1 cellular context compared by ENCODE assay signal in genomic region chr2:238263204-238264071, GRCh38.
A peak's percentile ranks its signal among the peaks of the same experiment; 100 is the strongest.
TF ChIP-seq lines count a peak whose summit lies in the region.

No MANE protein-coding gene starts in this region.

TF ChIP-seq in HepG2, 621 proteins besides CTCF, POLR2A, EP300 and RAD21 (continued from another document and continues in another):
- TF ChIP-seq, protein P1, sequence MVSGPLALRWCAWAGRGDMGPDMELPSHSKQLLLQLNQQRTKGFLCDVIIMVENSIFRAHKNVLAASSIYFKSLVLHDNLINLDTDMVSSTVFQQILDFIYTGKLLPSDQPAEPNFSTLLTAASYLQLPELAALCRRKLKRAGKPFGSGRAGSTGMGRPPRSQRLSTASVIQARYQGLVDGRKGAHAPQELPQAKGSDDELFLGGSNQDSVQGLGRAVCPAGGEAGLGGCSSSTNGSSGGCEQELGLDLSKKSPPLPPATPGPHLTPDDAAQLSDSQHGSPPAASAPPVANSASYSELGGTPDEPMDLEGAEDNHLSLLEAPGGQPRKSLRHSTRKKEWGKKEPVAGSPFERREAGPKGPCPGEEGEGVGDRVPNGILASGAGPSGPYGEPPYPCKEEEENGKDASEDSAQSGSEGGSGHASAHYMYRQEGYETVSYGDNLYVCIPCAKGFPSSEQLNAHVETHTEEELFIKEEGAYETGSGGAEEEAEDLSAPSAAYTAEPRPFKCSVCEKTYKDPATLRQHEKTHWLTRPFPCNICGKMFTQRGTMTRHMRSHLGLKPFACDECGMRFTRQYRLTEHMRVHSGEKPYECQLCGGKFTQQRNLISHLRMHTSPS (CRISPR knock-in tag; IDR thresholded peaks at IDR 0.05; ENCODE audit: low read depth) = no peak
- TF ChIP-seq ARID4A (CRISPR knock-in tag; IDR thresholded peaks at IDR 0.05; ENCODE audit: borderline replicate concordance) (peak; percentile 58; the same call in 1 of the 2 replicates), IKZF5 (CRISPR knock-in tag; IDR thresholded peaks at IDR 0.05) (peak; percentile 35; the same call in 1 of the 2 replicates), ZNF205 (CRISPR knock-in tag; IDR thresholded peaks at IDR 0.05) (peak; percentile 64; the same call in 1 of the 2 replicates), SIX4 (CRISPR knock-in tag; IDR thresholded peaks at IDR 0.05) (no peak), ZBTB7A (CRISPR knock-in tag; IDR thresholded peaks at IDR 0.05) (no peak), ZNF431 (CRISPR knock-in tag; IDR thresholded peaks at IDR 0.05; ENCODE audit: borderline replicate concordance, low read depth) (no peak), RFXANK (CRISPR knock-in tag; IDR thresholded peaks at IDR 0.05) (no peak), ZNF136 (CRISPR knock-in tag; IDR thresholded peaks at IDR 0.05; ENCODE audit: low read depth) (no peak), KAT7 (CRISPR knock-in tag; IDR thresholded peaks at IDR 0.05; ENCODE audit: borderline replicate concordance) (no peak), ZMAT3 (CRISPR knock-in tag; conservative IDR thresholded peaks at IDR 0.05) (0 out of 2 replicates have a peak, but pooled peaks have one; percentile 75), CENPT (CRISPR knock-in tag; IDR thresholded peaks at IDR 0.05; ENCODE audit: low read depth) (no peak), RFX3 (CRISPR knock-in tag; IDR thresholded peaks at IDR 0.05) (no peak), ZNF790 (CRISPR knock-in tag; IDR thresholded peaks at IDR 0.05; ENCODE audit: borderline replicate concordance) (no peak), NR2F2 (IDR thresholded peaks at IDR 0.05; ENCODE audit: borderline replicate concordance, low read depth) (0 out of 2 replicates have a peak, but pooled peaks have one; percentile 11), SP4 (CRISPR knock-in tag; IDR thresholded peaks at IDR 0.05) (no peak), SMARCE1 (IDR thresholded peaks at IDR 0.05; ENCODE audit: borderline replicate concordance) (no peak), ZSCAN12 (CRISPR knock-in tag; IDR thresholded peaks at IDR 0.05) (peak; percentile 28; the same call in 1 of the 2 replicates), ZNF703 (CRISPR knock-in tag; IDR thresholded peaks at IDR 0.05; ENCODE audit: borderline replicate concordance) (no peak), ZNF496 (CRISPR knock-in tag; IDR thresholded peaks at IDR 0.05; ENCODE audit: insufficient replicate concordance) (no peak), ASH2L (IDR thresholded peaks at IDR 0.05; ENCODE audit: insufficient read length, low read depth, low read length) (peak; percentile 100), ZNF800 (CRISPR knock-in tag; IDR thresholded peaks at IDR 0.05) (peak; percentile 86), ZNF773 (CRISPR knock-in tag; IDR thresholded peaks at IDR 0.05; ENCODE audit: borderline replicate concordance) (no peak), RBAK (CRISPR knock-in tag; IDR thresholded peaks at IDR 0.05) (no peak), SALL2 (CRISPR knock-in tag; IDR thresholded peaks at IDR 0.05) (0 out of 2 replicates have a peak, but pooled peaks have one; percentile 70), ARNTL (CRISPR knock-in tag; IDR thresholded peaks at IDR 0.05) (peak; percentile 80), GATAD1 (CRISPR knock-in tag; IDR thresholded peaks at IDR 0.05) (no peak), ATF2 (CRISPR knock-in tag; IDR thresholded peaks at IDR 0.05) (peak; percentile 66; the same call in 1 of the 2 replicates), KLF15 (CRISPR knock-in tag; IDR thresholded peaks at IDR 0.05; ENCODE audit: borderline replicate concordance) (no peak), ZNF451 (CRISPR knock-in tag; IDR thresholded peaks at IDR 0.05) (0 out of 2 replicates have a peak, but pooled peaks have one; percentile 36), ZNF10 (CRISPR knock-in tag; IDR thresholded peaks at IDR 0.05; ENCODE audit: borderline replicate concordance, low read depth) (no peak), ZNF33B (CRISPR knock-in tag; IDR thresholded peaks at IDR 0.05) (no peak), ZBTB38 (CRISPR knock-in tag; IDR thresholded peaks at IDR 0.05) (no peak)
- TF ChIP-seq, protein P2, sequence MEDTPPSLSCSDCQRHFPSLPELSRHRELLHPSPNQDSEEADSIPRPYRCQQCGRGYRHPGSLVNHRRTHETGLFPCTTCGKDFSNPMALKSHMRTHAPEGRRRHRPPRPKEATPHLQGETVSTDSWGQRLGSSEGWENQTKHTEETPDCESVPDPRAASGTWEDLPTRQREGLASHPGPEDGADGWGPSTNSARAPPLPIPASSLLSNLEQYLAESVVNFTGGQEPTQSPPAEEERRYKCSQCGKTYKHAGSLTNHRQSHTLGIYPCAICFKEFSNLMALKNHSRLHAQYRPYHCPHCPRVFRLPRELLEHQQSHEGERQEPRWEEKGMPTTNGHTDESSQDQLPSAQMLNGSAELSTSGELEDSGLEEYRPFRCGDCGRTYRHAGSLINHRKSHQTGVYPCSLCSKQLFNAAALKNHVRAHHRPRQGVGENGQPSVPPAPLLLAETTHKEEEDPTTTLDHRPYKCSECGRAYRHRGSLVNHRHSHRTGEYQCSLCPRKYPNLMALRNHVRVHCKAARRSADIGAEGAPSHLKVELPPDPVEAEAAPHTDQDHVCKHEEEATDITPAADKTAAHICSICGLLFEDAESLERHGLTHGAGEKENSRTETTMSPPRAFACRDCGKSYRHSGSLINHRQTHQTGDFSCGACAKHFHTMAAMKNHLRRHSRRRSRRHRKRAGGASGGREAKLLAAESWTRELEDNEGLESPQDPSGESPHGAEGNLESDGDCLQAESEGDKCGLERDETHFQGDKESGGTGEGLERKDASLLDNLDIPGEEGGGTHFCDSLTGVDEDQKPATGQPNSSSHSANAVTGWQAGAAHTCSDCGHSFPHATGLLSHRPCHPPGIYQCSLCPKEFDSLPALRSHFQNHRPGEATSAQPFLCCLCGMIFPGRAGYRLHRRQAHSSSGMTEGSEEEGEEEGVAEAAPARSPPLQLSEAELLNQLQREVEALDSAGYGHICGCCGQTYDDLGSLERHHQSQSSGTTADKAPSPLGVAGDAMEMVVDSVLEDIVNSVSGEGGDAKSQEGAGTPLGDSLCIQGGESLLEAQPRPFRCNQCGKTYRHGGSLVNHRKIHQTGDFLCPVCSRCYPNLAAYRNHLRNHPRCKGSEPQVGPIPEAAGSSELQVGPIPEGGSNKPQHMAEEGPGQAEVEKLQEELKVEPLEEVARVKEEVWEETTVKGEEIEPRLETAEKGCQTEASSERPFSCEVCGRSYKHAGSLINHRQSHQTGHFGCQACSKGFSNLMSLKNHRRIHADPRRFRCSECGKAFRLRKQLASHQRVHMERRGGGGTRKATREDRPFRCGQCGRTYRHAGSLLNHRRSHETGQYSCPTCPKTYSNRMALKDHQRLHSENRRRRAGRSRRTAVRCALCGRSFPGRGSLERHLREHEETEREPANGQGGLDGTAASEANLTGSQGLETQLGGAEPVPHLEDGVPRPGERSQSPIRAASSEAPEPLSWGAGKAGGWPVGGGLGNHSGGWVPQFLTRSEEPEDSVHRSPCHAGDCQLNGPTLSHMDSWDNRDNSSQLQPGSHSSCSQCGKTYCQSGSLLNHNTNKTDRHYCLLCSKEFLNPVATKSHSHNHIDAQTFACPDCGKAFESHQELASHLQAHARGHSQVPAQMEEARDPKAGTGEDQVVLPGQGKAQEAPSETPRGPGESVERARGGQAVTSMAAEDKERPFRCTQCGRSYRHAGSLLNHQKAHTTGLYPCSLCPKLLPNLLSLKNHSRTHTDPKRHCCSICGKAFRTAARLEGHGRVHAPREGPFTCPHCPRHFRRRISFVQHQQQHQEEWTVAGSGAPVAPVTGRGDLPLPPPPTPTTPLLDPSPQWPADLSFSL (CRISPR knock-in tag; IDR thresholded peaks at IDR 0.05) = no peak
- TF ChIP-seq, protein P3, sequence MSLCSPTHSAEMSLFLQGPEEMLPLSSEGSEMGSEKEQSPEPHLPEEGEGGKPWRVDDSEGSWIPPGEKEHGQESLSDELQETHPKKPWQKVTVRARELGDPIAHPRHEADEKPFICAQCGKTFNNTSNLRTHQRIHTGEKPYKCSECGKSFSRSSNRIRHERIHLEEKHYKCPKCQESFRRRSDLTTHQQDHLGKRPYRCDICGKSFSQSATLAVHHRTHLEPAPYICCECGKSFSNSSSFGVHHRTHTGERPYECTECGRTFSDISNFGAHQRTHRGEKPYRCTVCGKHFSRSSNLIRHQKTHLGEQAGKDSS (CRISPR knock-in tag; IDR thresholded peaks at IDR 0.05; ENCODE audit: borderline replicate concordance, low read depth) = peak; percentile 71; the same call in 1 of the 2 replicates
- TF ChIP-seq, protein P4, sequence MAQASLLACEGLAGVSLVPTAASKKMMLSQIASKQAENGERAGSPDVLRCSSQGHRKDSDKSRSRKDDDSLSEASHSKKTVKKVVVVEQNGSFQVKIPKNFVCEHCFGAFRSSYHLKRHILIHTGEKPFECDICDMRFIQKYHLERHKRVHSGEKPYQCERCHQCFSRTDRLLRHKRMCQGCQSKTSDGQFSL (CRISPR knock-in tag; IDR thresholded peaks at IDR 0.05) = no peak
- TF ChIP-seq, protein P5, sequence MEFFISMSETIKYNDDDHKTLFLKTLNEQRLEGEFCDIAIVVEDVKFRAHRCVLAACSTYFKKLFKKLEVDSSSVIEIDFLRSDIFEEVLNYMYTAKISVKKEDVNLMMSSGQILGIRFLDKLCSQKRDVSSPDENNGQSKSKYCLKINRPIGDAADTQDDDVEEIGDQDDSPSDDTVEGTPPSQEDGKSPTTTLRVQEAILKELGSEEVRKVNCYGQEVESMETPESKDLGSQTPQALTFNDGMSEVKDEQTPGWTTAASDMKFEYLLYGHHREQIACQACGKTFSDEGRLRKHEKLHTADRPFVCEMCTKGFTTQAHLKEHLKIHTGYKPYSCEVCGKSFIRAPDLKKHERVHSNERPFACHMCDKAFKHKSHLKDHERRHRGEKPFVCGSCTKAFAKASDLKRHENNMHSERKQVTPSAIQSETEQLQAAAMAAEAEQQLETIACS (CRISPR knock-in tag; IDR thresholded peaks at IDR 0.05) = 0 out of 2 replicates have a peak, but pooled peaks have one; percentile 46
- TF ChIP-seq, protein P6, sequence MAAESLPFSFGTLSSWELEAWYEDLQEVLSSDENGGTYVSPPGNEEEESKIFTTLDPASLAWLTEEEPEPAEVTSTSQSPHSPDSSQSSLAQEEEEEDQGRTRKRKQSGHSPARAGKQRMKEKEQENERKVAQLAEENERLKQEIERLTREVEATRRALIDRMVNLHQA (CRISPR knock-in tag; IDR thresholded peaks at IDR 0.05) = no peak
- TF ChIP-seq, protein P7, sequence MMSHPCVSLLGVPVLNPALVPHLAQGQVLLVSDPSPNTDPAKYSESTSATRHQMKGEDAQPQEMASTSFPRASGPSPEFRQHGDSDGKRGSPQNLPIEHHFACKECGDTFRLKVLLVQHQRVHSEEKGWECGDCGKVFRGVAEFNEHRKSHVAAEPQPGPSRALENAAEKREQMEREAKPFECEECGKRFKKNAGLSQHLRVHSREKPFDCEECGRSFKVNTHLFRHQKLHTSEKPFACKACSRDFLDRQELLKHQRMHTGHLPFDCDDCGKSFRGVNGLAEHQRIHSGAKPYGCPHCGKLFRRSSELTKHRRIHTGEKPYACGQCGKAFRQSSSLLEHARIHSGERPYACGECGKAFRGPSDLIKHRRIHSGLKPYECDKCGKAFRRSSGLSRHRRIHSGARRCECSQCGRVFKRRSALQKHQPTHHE (CRISPR knock-in tag; IDR thresholded peaks at IDR 0.05; ENCODE audit: borderline replicate concordance) = peak; percentile 52; the same call in 1 of the 2 replicates
